15 cellular contexts compared by ENCODE assay signal in genomic region chr5:172407861-172408260, GRCh38. TPM values are rescaled to one million over a fixed set of nuclear protein-coding genes. Genes with fewer than 3 reads are reported as not detected.
DNase-seq lines count a peak whose midpoint lies in the region; ATAC-seq and TF ChIP-seq lines count a peak whose summit lies in the region.
"Had no signal": no experiment of that assay in that cellular context is flagged by ENCODE, and none has a peak within 500 bp of the region (broad histone marks: within the 10 kb centered on the region; RNA-seq: fewer than 3 reads in every experiment).

No MANE protein-coding gene starts in this region.

- no peaks in the 10 kb centered on the region for H4K20me1 ChIP-seq in GM23248 (ENCODE audit: insufficient read depth)

- H3K79me2 ChIP-seq in GM23248 (ENCODE audit: insufficient read depth) = peaks cover 25% of the 10 kb centered on the region

- peaks cover 53% of the 10 kb centered on the region for H3K4me1 ChIP-seq in GM23248 (ENCODE audit: insufficient read depth)
- peaks cover 14 to 43% of the 10 kb centered on the region in 2 donors for H3K4me1 ChIP-seq in ascending aorta
- H3K4me1 ChIP-seq in gastroesophageal sphincter = peaks cover 20 to 85% (median 35%) of the 10 kb centered on the region in 3 donors
- peaks cover 18 to 25% (median 24%) of the 10 kb centered on the region in 3 donors for H3K4me1 ChIP-seq in skeletal muscle tissue (ENCODE audit: control insufficient read depth in 3 of 3, insufficient read depth in 3 of 3, low read length in 3 of 3)
- peaks cover 2% of the 10 kb centered on the region for H3K4me1 ChIP-seq in psoas muscle
- H3K4me1 ChIP-seq: HAP-1 had no signal

- H3F3A ChIP-seq in GM23248 (ENCODE audit: insufficient read depth) = peaks cover 63% of the 10 kb centered on the region

- no peaks in the 10 kb centered on the region for H3K36me3 Mint-ChIP-seq in activated naive CD8-positive, alpha-beta T cell treated with anti-CD3 and anti-CD28 coated beads, Interleukin-2, amount 50 U/mL, for 24 hours (ENCODE audit: low read depth)
- H3K36me3 Mint-ChIP-seq: CD8-positive, alpha-beta T cell had no signal

- no peaks in the 10 kb centered on the region for H3K9me3 ChIP-seq in GM23248 (ENCODE audit: low read depth)
- no peaks in the 10 kb centered on the region for H3K9me3 ChIP-seq in ascending aorta
- H3K9me3 ChIP-seq in gastroesophageal sphincter = no peaks in the 10 kb centered on the region
- H3K9me3 ChIP-seq in skeletal muscle tissue (ENCODE audit: control insufficient read depth in 3 of 3, low read length in 3 of 3) = no peaks in the 10 kb centered on the region
- H3K9me3 ChIP-seq in psoas muscle = no peaks in the 10 kb centered on the region
- H3K9me3 ChIP-seq: HAP-1 had no signal

- H3K27ac ChIP-seq in GM23248 (peak overlapping the region; percentile 77), ascending aorta (peak overlapping the region; percentile 34 to 57), gastroesophageal sphincter (peak overlapping the region; percentile 27 to 85 (median 74)), skeletal muscle tissue (ENCODE audit: low read depth, low read length) (peak overlapping the region; percentile 16), psoas muscle (no peak overlapping the region)

- H3K4me3 Mint-ChIP-seq in activated naive CD8-positive, alpha-beta T cell treated with anti-CD3 and anti-CD28 coated beads, Interleukin-2, amount 50 U/mL, for 24 hours = no peak overlapping the region
- H3K4me3 Mint-ChIP-seq: activated CD4-positive, alpha-beta memory T cell treated with anti-CD3 and anti-CD28 coated beads, Interleukin-2, amount 10 ng/mL, durations not matched to agents 7 days and 5 days; CD8-positive, alpha-beta T cell; T-helper 17 cell had no signal

- H3K4me2 ChIP-seq in GM23248 (ENCODE audit: unreplicated experiment) = peak overlapping the region; percentile 7

- no peak overlapping the region for H2AFZ ChIP-seq in GM23248

- no peaks in the 10 kb centered on the region for H3K9me3 Mint-ChIP-seq in activated naive CD8-positive, alpha-beta T cell treated with anti-CD3 and anti-CD28 coated beads, Interleukin-2, amount 50 U/mL, for 24 hours
- H3K9me3 Mint-ChIP-seq: activated CD4-positive, alpha-beta memory T cell treated with anti-CD3 and anti-CD28 coated beads, Interleukin-2, amount 10 ng/mL, durations not matched to agents 7 days and 5 days; CD8-positive, alpha-beta T cell had no signal

- H3K27ac Mint-ChIP-seq in activated naive CD8-positive, alpha-beta T cell treated with anti-CD3 and anti-CD28 coated beads, Interleukin-2, amount 50 U/mL, for 24 hours = no peak overlapping the region
- H3K27ac Mint-ChIP-seq: activated CD4-positive, alpha-beta memory T cell treated with anti-CD3 and anti-CD28 coated beads, Interleukin-2, amount 10 ng/mL, durations not matched to agents 7 days and 5 days; CD8-positive, alpha-beta T cell; T-helper 17 cell had no signal

- H3K27me3 ChIP-seq in GM23248 (replicated peaks; ENCODE audit: insufficient read depth) = no peaks in the 10 kb centered on the region
- no peaks in the 10 kb centered on the region for H3K27me3 ChIP-seq in ascending aorta
- no peaks in the 10 kb centered on the region for H3K27me3 ChIP-seq in gastroesophageal sphincter
- H3K27me3 ChIP-seq in skeletal muscle tissue (ENCODE audit: control insufficient read depth in 3 of 3, insufficient read depth in 3 of 3, low read length in 3 of 3) = no peaks in the 10 kb centered on the region
- no peaks in the 10 kb centered on the region for H3K27me3 ChIP-seq in psoas muscle (ENCODE audit: insufficient read depth in 3 of 3, low read length in 2 of 3)

- intact Hi-C loops in ascending aorta (cut with DNase I) (no loop called here), psoas muscle (cut with DNase I) (no loop called here)

- H3K36me3 ChIP-seq in GM23248 (ENCODE audit: low read depth) (peaks cover 16% of the 10 kb centered on the region; the same call in 1 of the 2 replicates), ascending aorta (peaks cover 0 to 11% of the 10 kb centered on the region in 2 donors), gastroesophageal sphincter (peaks cover 0 to 29% of the 10 kb centered on the region in 2 donors), skeletal muscle tissue (ENCODE audit: control insufficient read depth in 3 of 3, insufficient read depth in 3 of 3, low read length in 3 of 3) (no peaks in the 10 kb centered on the region), psoas muscle (ENCODE audit: insufficient read depth in 1 of 2, low read depth in 1 of 2) (no peaks in the 10 kb centered on the region)

- no peak overlapping the region for H3K4me3 ChIP-seq in GM23248
- H3K4me3 ChIP-seq in ascending aorta = no peak overlapping the region
- no peak overlapping the region for H3K4me3 ChIP-seq in gastroesophageal sphincter
- H3K4me3 ChIP-seq in skeletal muscle tissue (ENCODE audit: low read length in 3 of 3) = no peak overlapping the region
- no peak overlapping the region for H3K4me3 ChIP-seq in psoas muscle
- H3K4me3 ChIP-seq: HAP-1 had no signal

- 26 to 30% methylated on average over 8 of the region's 8 CpGs for WGBS in GM23248 (ENCODE audit: low coverage in 1 of 2, low lambda C conversion rate in 2 of 2, missing lambda C conversion rate in 2 of 2), 2 experiments
- WGBS in gastroesophageal sphincter (ENCODE audit: low coverage in 1 of 2), 2 donors = 41 to 60% methylated on average over 4 to 8 of the region's 8 CpGs
- 81 to 87% (median 82%) methylated on average over 8 of the region's 8 CpGs for WGBS in psoas muscle, 3 donors

- in situ Hi-C loops in GM23248 (cut with MboI) = no loop called here

- ATAC-seq in gastroesophageal sphincter (no peak), HG03108 (IDR thresholded peaks at IDR 0.05; ENCODE audit: unreplicated experiment) (no peak), psoas muscle (no peak), GM19395 (IDR thresholded peaks at IDR 0.05; ENCODE audit: unreplicated experiment) (no peak)
- ATAC-seq in activated naive CD8-positive, alpha-beta T cell treated with anti-CD3 and anti-CD28 coated beads, Interleukin-2, amount 50 U/mL, for 24 hours = no peak
- ATAC-seq: CD8-positive, alpha-beta T cell; T-helper 17 cell had no signal

- DNase-seq in GM23248 = peak; percentile 94
- peak in 1 of 2 donors; percentile 72 for DNase-seq in ascending aorta (ENCODE audit: low spot score in 2 of 2)
- DNase-seq in psoas muscle = no peak
- DNase-seq in activated naive CD8-positive, alpha-beta T cell treated with anti-CD3 and anti-CD28 coated beads, Interleukin-2, amount 50 U/mL, for 24 hours = no peak
- DNase-seq: activated CD4-positive, alpha-beta memory T cell treated with anti-CD3 and anti-CD28 coated beads, Interleukin-2, amount 10 ng/mL, durations not matched to agents 7 days and 5 days; activated naive CD4-positive, alpha-beta T cell treated with anti-CD3 and anti-CD28 coated beads, Interleukin-2, amount 50 U/mL, for 16 hours; CD8-positive, alpha-beta T cell; effector CD4-positive, alpha-beta T cell; NCI-H187 treated with DMSO at 0.1 percent for 48 hours; T-helper 17 cell had no signal

- TF ChIP-seq EP300 in gastroesophageal sphincter (IDR thresholded peaks at IDR 0.05) = no peak

- TF ChIP-seq POLR2A in gastroesophageal sphincter (IDR thresholded peaks at IDR 0.05) = no peak

- H3K9me2 ChIP-seq in GM23248 (ENCODE audit: insufficient read depth) = no peaks in the 10 kb centered on the region

- TF ChIP-seq CTCF in ascending aorta (IDR thresholded peaks at IDR 0.05) (no peak), gastroesophageal sphincter (IDR thresholded peaks at IDR 0.05) (no peak), psoas muscle (IDR thresholded peaks at IDR 0.05) (no peak)

- peaks cover 18% of the 10 kb centered on the region for H3K27me3 Mint-ChIP-seq in activated naive CD8-positive, alpha-beta T cell treated with anti-CD3 and anti-CD28 coated beads, Interleukin-2, amount 50 U/mL, for 24 hours

- H3K4me1 Mint-ChIP-seq in activated naive CD8-positive, alpha-beta T cell treated with anti-CD3 and anti-CD28 coated beads, Interleukin-2, amount 50 U/mL, for 24 hours = peaks cover 29% of the 10 kb centered on the region
- H3K4me1 Mint-ChIP-seq: T-helper 17 cell had no signal

- H3K9ac ChIP-seq in GM23248 = peak overlapping the region; percentile 50
- no peak overlapping the region for H3K9ac ChIP-seq in skeletal muscle tissue (ENCODE audit: low read depth in 1 of 3, low read length in 3 of 3)

RNA-seq across cellular contexts. Expression of gene SH3PXD2B, which starts 46.5 kb away (rescaled TPM):
- total RNA-seq in GM23248 (2014; rRNA removed; shearing (Covaris generic)) = 19.8 and 20.7 TPM in 2 replicates
- polyA plus RNA-seq in GM23248 (2016; fragmentation: Nextera tagmentation; extraction: Ambion mirVana) (15.2 and 15.5 TPM in 2 replicates), psoas muscle (1 to 10 TPM in 1 of 3 donors, under 1 TPM in 2; 0.58 to 2.5 (median 0.77) TPM)
- total RNA-seq in ascending aorta (60.8 TPM), gastroesophageal sphincter (10 to 100 TPM; 40.2 to 80.9 (median 56.0) TPM), skeletal muscle tissue (12.0 TPM), psoas muscle (1 to 10 TPM; 2.5 to 5.3 (median 3.0) TPM)
